Comparison of ENCODE assay signal across 8 cellular contexts in genomic region chr6:16514249-16514648, GRCh38.
DNase-seq lines count a peak whose midpoint lies in the region; ATAC-seq and TF ChIP-seq lines count a peak whose summit lies in the region.

No MANE protein-coding gene starts in this region.

- no peak overlapping the region for H3K4me3 ChIP-seq in BE2C (ENCODE audit: low read depth, low read length)
- H3K4me3 ChIP-seq in lower lobe of right lung: no peak overlapping the region

- H3K27ac ChIP-seq in lower lobe of right lung: no peak overlapping the region

- no peak overlapping the region for H3K4me3 Mint-ChIP-seq in chondrocyte (ENCODE audit: unreplicated experiment)

- H3K9me3 ChIP-seq in BE2C: no peaks in the 10 kb centered on the region
- H3K9me3 ChIP-seq in lower lobe of right lung: no peaks in the 10 kb centered on the region

- intact Hi-C loops in lower lobe of right lung (cut with DNase I): no loop called here

- H3K4me1 Mint-ChIP-seq in chondrocyte (ENCODE audit: low read depth): peaks cover 42% of the 10 kb centered on the region

- H3K36me3 ChIP-seq in BE2C: no peaks in the 10 kb centered on the region
- peaks cover 4% of the 10 kb centered on the region for H3K36me3 ChIP-seq in lower lobe of right lung

- peak overlapping the region; percentile 71 for H3K27ac Mint-ChIP-seq in chondrocyte (ENCODE audit: unreplicated experiment)

- H3K4me1 ChIP-seq in BE2C (no peaks in the 10 kb centered on the region), lower lobe of right lung (peaks cover 37% of the 10 kb centered on the region)

- ATAC-seq in lower lobe of right lung (peak in 1 of 2 donors; percentile 5), HG03442 (IDR thresholded peaks at IDR 0.05; ENCODE audit: unreplicated experiment) (no peak), GM18861 (IDR thresholded peaks at IDR 0.05; ENCODE audit: unreplicated experiment) (no peak)

- H3K27me3 Mint-ChIP-seq in chondrocyte (ENCODE audit: low read depth): no peaks in the 10 kb centered on the region

- no peaks in the 10 kb centered on the region for H3K9me3 Mint-ChIP-seq in chondrocyte (ENCODE audit: low read depth)

- DNase-seq in BE2C (no peak), GM19238 (ENCODE audit: insufficient read length, low spot score) (peak; percentile 15), SK-N-DZ (ENCODE audit: low spot score) (peak; percentile 45), chondrocyte (ENCODE audit: low spot score) (no peak), lower lobe of right lung (no peak), NCI-H1048 (lab: John Stamatoyannopoulos, UW) (no peak)

- H3K27me3 ChIP-seq in BE2C: no peaks in the 10 kb centered on the region
- no peaks in the 10 kb centered on the region for H3K27me3 ChIP-seq in lower lobe of right lung (ENCODE audit: low read depth)

- TF ChIP-seq CTCF in BE2C (IDR thresholded peaks at IDR 0.05; ENCODE audit: low read depth, low read length): peak; percentile 62
- TF ChIP-seq CTCF in chondrocyte (IDR thresholded peaks at IDR 0.05): peak; percentile 82
- peak; percentile 32 for TF ChIP-seq CTCF in lower lobe of right lung (IDR thresholded peaks at IDR 0.05)

- H3K36me3 Mint-ChIP-seq in chondrocyte (ENCODE audit: low read depth): peaks cover 1% of the 10 kb centered on the region

Comparison
In these comparisons a context has a peak if more than half of its experiments do, and no peak if none do; other contexts are left out.
1. DNase-seq: peak in GM19238 (single experiment) and SK-N-DZ (single experiment); none in BE2C (single experiment), chondrocyte (single experiment), lower lobe of right lung (single experiment) and NCI-H1048 (single experiment).
2. CTCF ChIP-seq: peak in every context shown above with its lines; median percentile 82 in chondrocyte; 62 in BE2C; 32 in lower lobe of right lung.